Comparison of ENCODE assay signal across 8 cellular contexts in genomic region chr13:32587774-32588165, GRCh38. TPM values are rescaled to one million over a fixed set of nuclear protein-coding genes. Genes with fewer than 3 reads are reported as not detected.
DNase-seq lines count a peak whose midpoint lies in the region; TF ChIP-seq lines count a peak whose summit lies in the region.

No MANE protein-coding gene starts in this region.

- TF ChIP-seq CTCF in endothelial cell (IDR thresholded peaks at IDR 0.05; ENCODE audit: unreplicated experiment): no peak
- no peak for TF ChIP-seq CTCF in neural crest cell (conservative IDR thresholded peaks at IDR 0.05)
- TF ChIP-seq CTCF in GM20000 (IDR thresholded peaks at IDR 0.05; ENCODE audit: extremely low read depth, missing control alignments): no peak

- CTCF ChIA-PET in activated naive CD4-positive, alpha-beta T cell treated with anti-CD3 and anti-CD28 coated beads, Interleukin-2, amount 10 ng/mL, durations not matched to agents 7 days and 5 days (lab: Charles Lee): interaction anchor here (0.6 to 3.4 kb wide), 17 partner anchors 9 to 680 kb away, joined by 3 to 18 read pairs (median 4); no protein-coding TSS in a partner anchor

- peaks cover 5% of the 10 kb centered on the region for H3K27me3 Mint-ChIP-seq in activated naive CD4-positive, alpha-beta T cell treated with anti-CD3 and anti-CD28 coated beads, Interleukin-2, amount 10 ng/mL, durations not matched to agents 7 days and 5 days
- H3K27me3 Mint-ChIP-seq in endothelial cell (ENCODE audit: unreplicated experiment) (peaks cover 10% of the 10 kb centered on the region), neural crest cell (ENCODE audit: low read depth) (no peaks in the 10 kb centered on the region)

- H3K4me1 Mint-ChIP-seq in activated naive CD4-positive, alpha-beta T cell treated with anti-CD3 and anti-CD28 coated beads, Interleukin-2, amount 10 ng/mL, durations not matched to agents 7 days and 5 days: peaks cover 44% of the 10 kb centered on the region
- peaks cover 36% of the 10 kb centered on the region for H3K4me1 Mint-ChIP-seq in endothelial cell (ENCODE audit: unreplicated experiment)
- peaks cover 45% of the 10 kb centered on the region for H3K4me1 Mint-ChIP-seq in neural crest cell

- H3K36me3 Mint-ChIP-seq in activated naive CD4-positive, alpha-beta T cell treated with anti-CD3 and anti-CD28 coated beads, Interleukin-2, amount 10 ng/mL, durations not matched to agents 7 days and 5 days: peaks cover 19% of the 10 kb centered on the region
- H3K36me3 Mint-ChIP-seq in endothelial cell (ENCODE audit: low read depth, unreplicated experiment): peaks cover 9% of the 10 kb centered on the region
- peaks cover 3% of the 10 kb centered on the region for H3K36me3 Mint-ChIP-seq in neural crest cell (ENCODE audit: low read depth)

- H3K27ac Mint-ChIP-seq in activated naive CD4-positive, alpha-beta T cell treated with anti-CD3 and anti-CD28 coated beads, Interleukin-2, amount 10 ng/mL, durations not matched to agents 7 days and 5 days: peak overlapping the region; percentile 96
- H3K27ac Mint-ChIP-seq in endothelial cell (ENCODE audit: unreplicated experiment) (peak overlapping the region; percentile 94), neural crest cell (ENCODE audit: unreplicated experiment) (peak overlapping the region; percentile 94)

- H3K9me3 Mint-ChIP-seq in activated naive CD4-positive, alpha-beta T cell treated with anti-CD3 and anti-CD28 coated beads, Interleukin-2, amount 10 ng/mL, durations not matched to agents 7 days and 5 days: no peaks in the 10 kb centered on the region
- no peaks in the 10 kb centered on the region for H3K9me3 Mint-ChIP-seq in endothelial cell (ENCODE audit: unreplicated experiment)
- H3K9me3 Mint-ChIP-seq in neural crest cell: no peaks in the 10 kb centered on the region

- no peak for DNase-seq in activated naive CD4-positive, alpha-beta T cell treated with anti-CD3 and anti-CD28 coated beads, Interleukin-2, amount 10 ng/mL, durations not matched to agents 7 days and 5 days
- DNase-seq in activated naive CD4-positive, alpha-beta T cell treated with Interleukin-2 at 50 U/mL for 16 hours: no peak
- DNase-seq in RPMI7951 (ENCODE audit: low read depth) (peak; percentile 1), endothelial cell (ENCODE audit: low spot score) (no peak), neural crest cell (ENCODE audit: low read depth, low spot score) (no peak), NCI-H2227 (lab: John Stamatoyannopoulos, UW; ENCODE audit: unreplicated experiment) (no peak), GM20000 (ENCODE audit: low spot score) (no peak), activated gamma-delta T cell treated with Interleukin-2 at 50 U/mL for 16 hours (no peak)

- H3K4me3 Mint-ChIP-seq in activated naive CD4-positive, alpha-beta T cell treated with anti-CD3 and anti-CD28 coated beads, Interleukin-2, amount 10 ng/mL, durations not matched to agents 7 days and 5 days: peak overlapping the region; percentile 96
- H3K4me3 Mint-ChIP-seq in endothelial cell (ENCODE audit: unreplicated experiment) (peak overlapping the region; percentile 99), neural crest cell (peak overlapping the region; percentile 91)

RNA-seq across cellular contexts. Expression of gene PDS5B, which starts 1.5 kb away (rescaled TPM):
- total RNA-seq in RPMI7951 (2014; rRNA removed; shearing (Covaris generic)): 13.9 and 16.3 TPM in 2 replicates
- total RNA-seq in endothelial cell (ENCODE audit: unreplicated experiment) (72.3 TPM), neural crest cell (82.4 and 86.8 TPM in 2 replicates)

RNA-seq across cellular contexts. Expression of gene N4BP2L2, which starts 49.2 kb away (rescaled TPM):
- 46.2 and 68.8 TPM in 2 replicates for total RNA-seq in RPMI7951 (2014; rRNA removed; shearing (Covaris generic))
- total RNA-seq in endothelial cell (ENCODE audit: unreplicated experiment) (81.1 TPM), neural crest cell (81.1 and 89.5 TPM in 2 replicates)
